ENCODE assay signal across 24 cellular contexts in the genomic region with DNA sequence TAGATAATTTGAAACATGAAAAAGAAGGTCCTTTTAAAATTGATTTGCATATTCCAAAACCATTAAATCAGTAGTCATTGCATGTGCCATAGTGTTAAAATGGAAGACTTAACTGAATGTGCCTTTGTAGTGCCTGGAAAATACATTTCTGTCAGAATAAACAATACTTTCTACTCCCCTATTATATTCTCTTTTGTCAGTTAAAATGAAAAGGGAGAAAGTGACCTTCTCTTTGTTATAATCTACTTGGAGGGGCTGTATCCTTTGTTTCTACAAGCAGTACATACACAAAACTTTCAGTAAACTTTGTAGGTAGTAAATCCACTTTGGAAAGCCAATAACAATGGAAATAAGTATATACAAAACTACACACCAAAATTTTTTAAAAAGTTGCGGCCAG.
"Had no signal": no experiment of that assay in that cellular context is flagged by ENCODE, and none has a peak within 500 bp of the region (broad histone marks: within the 10 kb centered on the region; RNA-seq: fewer than 3 reads in every experiment).

No MANE protein-coding gene starts in this region.

- H3K9me3 ChIP-seq: esophagus muscularis mucosa, gastroesophageal sphincter, heart left ventricle, lower lobe of right lung, ovary, psoas muscle, sigmoid colon, stomach, thyroid gland, vagina had no signal

- ATAC-seq: foreskin keratinocyte; gastroesophageal sphincter; heart left ventricle; left ventricle myocardium superior; lower lobe of right lung; naive thymus-derived CD8-positive, alpha-beta T cell; psoas muscle; right cardiac atrium; stimulated activated effector memory CD8-positive, alpha-beta T cell treated with anti-CD3 and anti-CD28 coated beads, Interleukin-12 subunit alpha, Interleukin-12 subunit beta, amount 100 ng/mL, for 72 hours had no signal

- DNase-seq: effector CD8-positive, alpha-beta T cell; foreskin keratinocyte; heart left ventricle; hypothalamus; left ventricle myocardium superior; lower lobe of right lung; naive thymus-derived CD8-positive, alpha-beta T cell; nephron progenitor cell; nucleus accumbens; ovary; posterior cingulate gyrus; psoas muscle; right cardiac atrium; sigmoid colon; stimulated activated CD4-positive, alpha-beta T cell treated with anti-CD3 and anti-CD28 coated beads, Interleukin-2, amount 100 ng/mL, for 24 hours; stimulated activated CD4-positive, alpha-beta T cell treated with anti-CD3 and anti-CD28 coated beads, Interleukin-4, amount 100 ng/mL, for 24 hours; stimulated activated naive CD4-positive, alpha-beta T cell treated with Interleukin-2 at 50 U/mL for 16 hours; stomach; thyroid gland; trophoblast cell had no signal

- H3K4me1 Mint-ChIP-seq: stimulated activated effector memory CD8-positive, alpha-beta T cell treated with anti-CD3 and anti-CD28 coated beads, Interleukin-12 subunit alpha, Interleukin-12 subunit beta, amount 100 ng/mL, for 72 hours had no signal

- H3K36me3 ChIP-seq: esophagus muscularis mucosa, gastroesophageal sphincter, heart left ventricle, lower lobe of right lung, ovary, sigmoid colon, stomach, thyroid gland, vagina had no signal

- H3K27ac ChIP-seq: esophagus muscularis mucosa, foreskin keratinocyte, gastroesophageal sphincter, heart left ventricle, lower lobe of right lung, ovary, psoas muscle, sigmoid colon, stomach, thyroid gland, vagina had no signal

- H3K36me3 Mint-ChIP-seq: stimulated activated effector memory CD8-positive, alpha-beta T cell treated with anti-CD3 and anti-CD28 coated beads, Interleukin-12 subunit alpha, Interleukin-12 subunit beta, amount 100 ng/mL, for 72 hours had no signal

- H3K4me1 ChIP-seq: foreskin keratinocyte, lower lobe of right lung, psoas muscle had no signal

- H3K4me3 Mint-ChIP-seq: naive thymus-derived CD8-positive, alpha-beta T cell; stimulated activated effector memory CD8-positive, alpha-beta T cell treated with anti-CD3 and anti-CD28 coated beads, Interleukin-12 subunit alpha, Interleukin-12 subunit beta, amount 100 ng/mL, for 72 hours had no signal

- H3K27me3 ChIP-seq: esophagus muscularis mucosa, gastroesophageal sphincter, ovary, sigmoid colon, thyroid gland, vagina had no signal

- H3K4me3 ChIP-seq: esophagus muscularis mucosa, gastroesophageal sphincter, heart left ventricle, lower lobe of right lung, ovary, psoas muscle, sigmoid colon, stomach, thyroid gland, vagina had no signal

- H3K9me3 Mint-ChIP-seq: nephron progenitor cell had no signal

- H3K27ac Mint-ChIP-seq: naive thymus-derived CD8-positive, alpha-beta T cell; nephron progenitor cell; stimulated activated effector memory CD8-positive, alpha-beta T cell treated with anti-CD3 and anti-CD28 coated beads, Interleukin-12 subunit alpha, Interleukin-12 subunit beta, amount 100 ng/mL, for 72 hours had no signal
